ENCODE assay signal across 8 cellular contexts in genomic region chr6:26286168-26286854, GRCh38.
A peak's percentile ranks its signal among the peaks of the same experiment; 100 is the strongest.
DNase-seq lines count a peak whose midpoint lies in the region; TF ChIP-seq lines count a peak whose summit lies in the region.

No MANE protein-coding gene starts in this region.

- peaks cover 7% of the 10 kb centered on the region for H3K4me1 ChIP-seq in ACC112 (ENCODE audit: control insufficient read depth, insufficient read depth, low read length, unreplicated experiment)
- H3K4me1 ChIP-seq in HAP-1, result peaks cover 6% of the 10 kb centered on the region

- H3K4me3 Mint-ChIP-seq in activated CD4-positive, alpha-beta T cell treated with anti-CD3 and anti-CD28 coated beads, Interleukin-2, amount 10 ng/mL, durations not matched to agents 24 days and 14 days, result peak overlapping the region; percentile 87

- peak overlapping the region; percentile 91 for H3K4me3 ChIP-seq in ACC112 (ENCODE audit: low read depth, low read length)
- H3K4me3 ChIP-seq in HAP-1, result peak overlapping the region; percentile 45
- H3K4me3 ChIP-seq in coronary artery, result peak overlapping the region; percentile 77
- H3K4me3 ChIP-seq in lower leg skin (ENCODE audit: low read depth, poor library complexity, severe bottlenecking), result peak overlapping the region; percentile 38

- peaks cover 36% of the 10 kb centered on the region for H3K4me1 Mint-ChIP-seq in activated CD4-positive, alpha-beta T cell treated with anti-CD3 and anti-CD28 coated beads, Interleukin-2, amount 10 ng/mL, durations not matched to agents 24 days and 14 days

- H3K27ac ChIP-seq in ACC112 (ENCODE audit: low read depth, low read length), result peak overlapping the region; percentile 89
- H3K27ac ChIP-seq in coronary artery, result peak overlapping the region; percentile 86 to 93

- peaks cover 7% of the 10 kb centered on the region for H3K27me3 Mint-ChIP-seq in activated CD4-positive, alpha-beta T cell treated with anti-CD3 and anti-CD28 coated beads, Interleukin-2, amount 10 ng/mL, durations not matched to agents 24 days and 14 days

- no peaks in the 10 kb centered on the region for H3K79me2 ChIP-seq in ACC112 (ENCODE audit: control insufficient read depth, insufficient read depth, low read length, unreplicated experiment)

- no peaks in the 10 kb centered on the region for H3K9me3 ChIP-seq in HAP-1

- no peaks in the 10 kb centered on the region for H3K27me3 ChIP-seq in ACC112 (ENCODE audit: insufficient read depth, low read length)
- no peaks in the 10 kb centered on the region for H3K27me3 ChIP-seq in HAP-1 (ENCODE audit: low read depth)

- no peak for TF ChIP-seq POLR2A in lower leg skin (IDR thresholded peaks at IDR 0.05)

- H3K36me3 ChIP-seq in ACC112 (ENCODE audit: insufficient read depth, low read length) (no peaks in the 10 kb centered on the region), HAP-1 (replicated peaks) (no peaks in the 10 kb centered on the region)

- 4 to 5% methylated on average over 18 of the region's 18 CpGs for WGBS in lower leg skin, 2 donors

- in situ Hi-C loops in HAP-1 (cut with MboI; ENCODE audit: low sequenced_read_pairs), result no loop called here

- peak; percentile 43 to 70 for DNase-seq in HAP-1 (ENCODE audit: low spot score in 2 of 2)
- peak; percentile 54 for DNase-seq in NCI-H460 (ENCODE audit: extremely low read depth, low read depth)
- DNase-seq in activated CD4-positive, alpha-beta T cell treated with anti-CD3 and anti-CD28 coated beads, Interleukin-2, amount 10 ng/mL, durations not matched to agents 24 days and 14 days, result peak; percentile 95
- peak; percentile 81 for DNase-seq in coronary artery (ENCODE audit: low spot score)
- peak; percentile 74 to 92 for DNase-seq in lower leg skin (ENCODE audit: low spot score in 2 of 2)
- peak; percentile 48 to 56 for DNase-seq in stimulated activated CD4-positive, alpha-beta T cell treated with anti-CD3 and anti-CD28 coated beads, Interleukin-4, amount 100 ng/mL, for 48 hours (ENCODE audit: low read depth in 2 of 2)
- no peak for DNase-seq in GM19240 (ENCODE audit: insufficient read length, low spot score)

- intact Hi-C loops in activated CD4-positive, alpha-beta T cell treated with anti-CD3 and anti-CD28 coated beads, Interleukin-2, amount 10 ng/mL, durations not matched to agents 24 days and 14 days (cut with micrococcal nuclease), result loop anchor here (1.0 to 10.0 kb wide), 4 partner anchors 27 to 1606 kb away; a partner anchor contains a TSS
- intact Hi-C loops in lower leg skin (cut with DNase I; ENCODE audit: low total_unique reads), result no loop called here

- peak overlapping the region; percentile 96 for H3K27ac Mint-ChIP-seq in activated CD4-positive, alpha-beta T cell treated with anti-CD3 and anti-CD28 coated beads, Interleukin-2, amount 10 ng/mL, durations not matched to agents 24 days and 14 days

- H3K36me3 Mint-ChIP-seq in activated CD4-positive, alpha-beta T cell treated with anti-CD3 and anti-CD28 coated beads, Interleukin-2, amount 10 ng/mL, durations not matched to agents 24 days and 14 days (ENCODE audit: low read depth), result peaks cover 9% of the 10 kb centered on the region

- TF ChIP-seq CTCF in coronary artery (IDR thresholded peaks at IDR 0.05), result no peak
- no peak for TF ChIP-seq CTCF in lower leg skin (IDR thresholded peaks at IDR 0.05)

- H3K9me3 Mint-ChIP-seq in activated CD4-positive, alpha-beta T cell treated with anti-CD3 and anti-CD28 coated beads, Interleukin-2, amount 10 ng/mL, durations not matched to agents 24 days and 14 days, result no peaks in the 10 kb centered on the region

- H2AFZ ChIP-seq in ACC112 (ENCODE audit: low read length, unreplicated experiment), result peak overlapping the region; percentile 44

Comparison
In these comparisons a context has a peak if more than half of its experiments do, and no peak if none do; other contexts are left out.
1. H3K4me3 ChIP-seq: peak in every context shown above with its lines; median percentile 91 in ACC112; 77 in coronary artery; 45 in HAP-1; 38 in lower leg skin.